In the genomic region with DNA sequence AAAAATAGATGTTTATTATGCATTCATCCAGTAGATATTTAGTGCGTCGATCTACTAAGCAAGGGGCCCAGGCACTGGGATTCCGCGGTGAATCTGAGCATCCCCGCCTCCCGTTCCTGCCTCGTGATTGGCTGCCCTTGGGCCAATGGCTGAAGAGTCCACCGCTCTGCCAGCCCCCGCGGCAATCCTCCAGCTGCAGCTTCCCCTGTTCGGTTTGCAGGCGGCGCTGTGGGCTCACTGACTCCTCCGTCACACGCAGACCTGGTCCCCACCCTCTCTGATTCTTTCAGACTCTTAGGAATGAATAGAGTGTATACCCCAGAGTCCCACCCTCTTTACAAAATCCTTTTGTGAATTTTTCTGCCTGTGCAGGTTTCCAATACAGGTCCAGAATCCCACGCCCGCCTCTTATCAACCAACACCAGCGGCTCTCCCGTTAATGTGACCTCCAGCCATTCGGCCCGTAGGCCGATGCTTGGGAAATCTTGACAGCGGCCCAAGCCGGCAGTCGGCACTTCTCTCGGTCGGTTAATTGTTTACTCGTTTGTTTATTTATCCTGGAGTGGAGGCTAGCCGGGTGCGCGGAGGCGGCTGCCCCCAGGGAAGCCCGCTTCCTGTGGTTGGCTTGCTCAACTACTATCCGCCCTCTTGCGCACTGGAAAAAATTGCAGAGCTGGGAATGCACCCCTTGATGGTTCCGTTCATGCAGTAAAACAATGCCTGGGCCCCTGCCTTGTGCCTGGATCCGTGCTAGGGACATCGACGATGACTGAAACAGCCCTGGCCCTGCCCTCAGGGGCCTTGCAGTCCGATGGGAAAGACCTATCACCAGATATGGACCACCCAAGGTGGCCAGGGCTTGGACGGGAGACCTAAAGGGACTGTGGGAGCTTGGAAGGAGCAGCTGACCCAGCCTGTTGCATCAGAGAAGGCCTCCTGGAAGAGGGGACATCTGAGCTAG, we compare ENCODE assay signal across 8 cellular contexts. TPM values are rescaled to one million over a fixed set of nuclear protein-coding genes. Genes with fewer than 3 reads are reported as not detected.
A peak's percentile ranks its signal among the peaks of the same experiment; 100 is the strongest.
DNase-seq lines count a peak whose midpoint lies in the region; ATAC-seq and TF ChIP-seq lines count a peak whose summit lies in the region.

No MANE protein-coding gene starts in this region.

- H3K79me2 ChIP-seq in DND-41 (ENCODE audit: insufficient read depth, low read length) (peaks cover 22% of the 10 kb centered on the region), HCT116 (ENCODE audit: insufficient read depth, low read length) (peaks cover 1% of the 10 kb centered on the region)

- ATAC-seq in DND-41 (ENCODE audit: insufficient read depth, low read depth) (peak; percentile 72), HCT116 (peak; percentile 63), right cardiac atrium (peak; percentile 76 to 78)

- H3K9me2 ChIP-seq in HCT116 (ENCODE audit: insufficient read depth), result no peaks in the 10 kb centered on the region

- peak; percentile 96 for DNase-seq in DND-41
- DNase-seq in HCT116 (ENCODE audit: low read depth, low spot score), result peak; percentile 79
- DNase-seq in NCI-H1436 treated with DMSO at 0.1 percent for 48 hours (lab: John Stamatoyannopoulos, UW), result peak; percentile 32
- peak; percentile 88 for DNase-seq in T-helper 22 cell (ENCODE audit: low read depth)
- peak; percentile 79 to 98 for DNase-seq in ascending aorta (ENCODE audit: low spot score in 2 of 2)
- DNase-seq in right cardiac atrium, result peak; percentile 98 to 99 (median 99)
- peak; percentile 97 for DNase-seq in uterus

- peaks cover 29% of the 10 kb centered on the region for H3K4me1 ChIP-seq in DND-41 (ENCODE audit: insufficient read depth, low read length)
- H3K4me1 ChIP-seq in HCT116 (ENCODE audit: control insufficient read depth in 1 of 2, insufficient read depth in 2 of 2, low read length in 2 of 2), result peaks cover 7 to 35% of the 10 kb centered on the region in 2 experiments; a peak in 3 of 4 replicates
- peaks cover 3 to 11% of the 10 kb centered on the region in 2 donors for H3K4me1 ChIP-seq in ascending aorta
- peaks cover 4% of the 10 kb centered on the region for H3K4me1 ChIP-seq in right cardiac atrium (ENCODE audit: control insufficient read depth, insufficient read depth, low read length)
- peaks cover 5% of the 10 kb centered on the region for H3K4me1 ChIP-seq in rectal smooth muscle tissue (ENCODE audit: control insufficient read depth, insufficient read depth, low read length)
- no peaks in the 10 kb centered on the region for H3K4me1 ChIP-seq in uterus

- H4K20me1 ChIP-seq in DND-41 (ENCODE audit: insufficient read depth, low read length) (0 out of 2 replicates have a peak, but pooled peaks cover under 1% of the 10 kb centered on the region), HCT116 (ENCODE audit: insufficient read depth) (no peaks in the 10 kb centered on the region)

- peak overlapping the region; percentile 19 for H3K9ac ChIP-seq in DND-41 (ENCODE audit: low read depth, low read length)
- no peak overlapping the region for H3K9ac ChIP-seq in HCT116 (ENCODE audit: low read length)
- H3K9ac ChIP-seq in rectal smooth muscle tissue (ENCODE audit: low read length), result no peak overlapping the region

- CTCF ChIA-PET in HCT116 (lab: Charles Lee), result interaction anchor here (0.7 to 1.3 kb wide), 5 partner anchors 34 to 134 kb away, joined by 3 to 8 read pairs (median 6); no protein-coding TSS in a partner anchor

- H3K27me3 ChIP-seq in DND-41 (ENCODE audit: insufficient read depth, low read length, poor library complexity) (no peaks in the 10 kb centered on the region), HCT116 (ENCODE audit: insufficient read depth, low read length) (no peaks in the 10 kb centered on the region), ascending aorta (no peaks in the 10 kb centered on the region), right cardiac atrium (ENCODE audit: control insufficient read depth, insufficient read depth) (no peaks in the 10 kb centered on the region), rectal smooth muscle tissue (ENCODE audit: control insufficient read depth, insufficient read depth, low read length) (no peaks in the 10 kb centered on the region), uterus (no peaks in the 10 kb centered on the region)

- 0 out of 2 replicates have a peak overlapping the region, but pooled peaks have one; percentile 3 for H3K27ac ChIP-seq in DND-41 (ENCODE audit: low read length)
- peak overlapping the region; percentile 29; the same call in 1 of the 2 replicates for H3K27ac ChIP-seq in HCT116 (ENCODE audit: low read depth, low read length)
- peak overlapping the region; percentile 78 to 83 for H3K27ac ChIP-seq in ascending aorta
- H3K27ac ChIP-seq in right cardiac atrium (ENCODE audit: low read length), result peak overlapping the region; percentile 73
- H3K27ac ChIP-seq in rectal smooth muscle tissue (ENCODE audit: low read depth, low read length), result peak overlapping the region; percentile 33
- H3K27ac ChIP-seq in uterus, result peak overlapping the region; percentile 87

- H3K9me3 ChIP-seq in DND-41 (ENCODE audit: insufficient read depth, low read length, severe bottlenecking), result no peaks in the 10 kb centered on the region
- no peaks in the 10 kb centered on the region for H3K9me3 ChIP-seq in HCT116 (ENCODE audit: control insufficient read depth in 1 of 2, insufficient read depth in 1 of 2, low read depth in 1 of 2, low read length in 2 of 2)
- no peaks in the 10 kb centered on the region for H3K9me3 ChIP-seq in ascending aorta
- H3K9me3 ChIP-seq in right cardiac atrium (ENCODE audit: control insufficient read depth, low read length), result no peaks in the 10 kb centered on the region
- no peaks in the 10 kb centered on the region for H3K9me3 ChIP-seq in uterus

- H2AFZ ChIP-seq in DND-41 (ENCODE audit: low read depth, low read length) (peak overlapping the region; percentile 62), HCT116 (ENCODE audit: low read depth, low read length, poor library complexity, severe bottlenecking) (peak overlapping the region; percentile 91)

- H3K36me3 ChIP-seq in DND-41 (ENCODE audit: insufficient read depth, low read length), result no peaks in the 10 kb centered on the region
- H3K36me3 ChIP-seq in HCT116 (ENCODE audit: control insufficient read depth in 1 of 2, insufficient read depth in 2 of 2, low read length in 2 of 2), result no peaks in the 10 kb centered on the region
- H3K36me3 ChIP-seq in ascending aorta, result no peaks in the 10 kb centered on the region
- no peaks in the 10 kb centered on the region for H3K36me3 ChIP-seq in rectal smooth muscle tissue (ENCODE audit: control insufficient read depth, insufficient read depth, low read length)
- no peaks in the 10 kb centered on the region for H3K36me3 ChIP-seq in uterus

- no TSS peak for BruUV-seq in HCT116 (replicated peaks; lab: Mats Ljungman, UMichigan)

- RAD21 ChIA-PET in HCT116 (lab: Charles Lee; ENCODE audit: low non-redundant PET in 1 of 2, low total read pairs in 2 of 2, uncharacterized antibody in 2 of 2, unreplicated experiment in 2 of 2), result interaction anchor here in 1 of 2 experiments (0.8 kb wide), 1 partner anchor 69 kb away, joined by 3 read pairs; no protein-coding TSS in a partner anchor

- peak; percentile 95 for TF ChIP-seq CTCF in DND-41 (IDR thresholded peaks at IDR 0.05; ENCODE audit: borderline replicate concordance, extremely low read depth, low read length, poor library complexity, severe bottlenecking)
- TF ChIP-seq CTCF in HCT116 (IDR thresholded peaks at IDR 0.05 in 2 of 3, conservative IDR thresholded peaks at IDR 0.05 in 1 of 3; ENCODE audit: borderline replicate concordance in 1 of 3, insufficient read depth in 1 of 3, low read depth in 2 of 3, low read length in 2 of 3), result peak; percentile 67 to 93 (median 82)
- peak; percentile 83 to 88 (median 83) for TF ChIP-seq CTCF in ascending aorta (IDR thresholded peaks at IDR 0.05)
- peak; percentile 76 to 93 (median 82) for TF ChIP-seq CTCF in uterus (IDR thresholded peaks at IDR 0.05)

- peak overlapping the region; percentile 41 for H3K4me2 ChIP-seq in DND-41 (ENCODE audit: insufficient read depth, low read length)
- peak overlapping the region; percentile 62 for H3K4me2 ChIP-seq in HCT116 (ENCODE audit: low read length)

- POLR2A ChIA-PET in HCT116 (lab: Charles Lee), result interaction anchor here (0.7 kb wide), 1 partner anchor 17 kb away, joined by 3 read pairs; no protein-coding TSS in a partner anchor

- H3K4me3 ChIP-seq in DND-41 (ENCODE audit: low read depth in 1 of 2, low read length in 2 of 2), result no peak overlapping the region
- H3K4me3 ChIP-seq in HCT116 (replicated peaks in 1 of 2; ENCODE audit: low read depth in 1 of 2, low read length in 2 of 2), result peak overlapping the region; percentile 34 to 41
- H3K4me3 ChIP-seq in ascending aorta, result peak overlapping the region; percentile 45 to 60
- peak overlapping the region; percentile 26 for H3K4me3 ChIP-seq in right cardiac atrium (ENCODE audit: low read length)
- peak overlapping the region; percentile 60 for H3K4me3 ChIP-seq in rectal smooth muscle tissue (ENCODE audit: low read length)
- peak overlapping the region; percentile 28 to 47 for H3K4me3 ChIP-seq in uterus

- peak; percentile 99 for TF ChIP-seq RAD21 in HCT116 (IDR thresholded peaks at IDR 0.05; ENCODE audit: low read depth)

- intact Hi-C loops in HCT116 (cut with micrococcal nuclease) (loop anchor here (1.0 kb wide), 1 partner anchor 135 kb away; no protein-coding TSS in a partner anchor), ascending aorta (cut with DNase I) (loop anchor here (1.0 kb wide), 1 partner anchor 135 kb away; no protein-coding TSS in a partner anchor), right cardiac atrium (cut with DNase I) (loop anchor here in 1 of 4 donors (5.0 kb wide), 1 partner anchor 136 kb away; no protein-coding TSS in a partner anchor), uterus (cut with DNase I; ENCODE audit: low total_unique reads) (no loop called here)

- TF ChIP-seq POLR2A in HCT116 (IDR thresholded peaks at IDR 0.05; ENCODE audit: borderline replicate concordance, extremely low read depth, insufficient read depth, insufficient read length), result no peak
- no peak for TF ChIP-seq POLR2A in uterus (IDR thresholded peaks at IDR 0.05)

- whole genome bisulfite sequencing in right cardiac atrium, result 7% methylated on average over 41 of the region's 41 CpGs

TF ChIP-seq in HCT116, 20 proteins besides CTCF, POLR2A, EP300 and RAD21 (continues in another document):
- TF ChIP-seq ZNF274 (IDR thresholded peaks at IDR 0.05; ENCODE audit: low read depth, low read length) (no peak), ELF1 (IDR thresholded peaks at IDR 0.05; ENCODE audit: borderline replicate concordance, low read depth) (no peak), TCF7L2 (IDR thresholded peaks at IDR 0.05; ENCODE audit: borderline replicate concordance, extremely low read depth, insufficient read depth, insufficient read length) (peak; percentile 58), CBX3 (IDR thresholded peaks at IDR 0.05; ENCODE audit: low read depth) (peak; percentile 46; the same call in 1 of the 2 replicates)

RNA-seq across cellular contexts. Expression of a gene that starts 4.5 kb away (rescaled TPM):
- total RNA-seq in HCT116 (2021; ENCODE audit: unreplicated experiment) (47.6 TPM), ascending aorta (23.7 TPM), right cardiac atrium (10 to 100 TPM; 71.5 to 85.6 (median 77.1) TPM), uterus (10 to 100 TPM in 2 of 4 donors, 1 to 10 TPM in 2; 8.7 to 69.4 (median 30.9) TPM)
- 29.0 and 30.2 TPM in 2 replicates for polyA plus RNA-seq in HCT116 (2012)
- polyA plus RNA-seq in right cardiac atrium, result 46.6 TPM

RNA-seq across cellular contexts. Expression of a gene that starts 5.7 kb away (rescaled TPM):
- total RNA-seq in HCT116 (2021; ENCODE audit: unreplicated experiment) (296 TPM), ascending aorta (96.6 TPM), right cardiac atrium (100 to 1,000 TPM in 1 of 4 donors, 10 to 100 TPM in 3; 83.0 to 102 (median 93.9) TPM), uterus (10 to 100 TPM in 3 of 4 donors, 1 to 10 TPM in 1; 3.8 to 59.1 (median 45.1) TPM)
- 311 and 325 TPM in 2 replicates for polyA plus RNA-seq in HCT116 (2012)
- polyA plus RNA-seq in right cardiac atrium, result 90.5 TPM

Comparison
In these comparisons a context has a peak if more than half of its experiments do, and no peak if none do; other contexts are left out.
1. DNase-seq: peak in every context shown above with its lines; median percentile 99 in right cardiac atrium; 97 in uterus; 96 in DND-41; 88 in ascending aorta; 88 in T-helper 22 cell; 79 in HCT116; 32 in NCI-H1436 treated with DMSO at 0.1 percent for 48 hours.
2. H3K27ac ChIP-seq: peak in every context shown above with its lines; median percentile 87 in uterus; 80 in ascending aorta; 73 in right cardiac atrium; 33 in rectal smooth muscle tissue; 29 in HCT116; 3 in DND-41.
3. H3K4me3 ChIP-seq: peak in HCT116 (2 of 2), ascending aorta (2 of 2), right cardiac atrium (single experiment), rectal smooth muscle tissue (single experiment) and uterus (2 of 2); none in DND-41 (0 of 2).
4. Peak in every context shown above with its lines, with median percentiles within 50 percentile points of each other: ATAC-seq and CTCF ChIP-seq.